Comparison of ENCODE assay signal across 8 cellular contexts in the genomic region with DNA sequence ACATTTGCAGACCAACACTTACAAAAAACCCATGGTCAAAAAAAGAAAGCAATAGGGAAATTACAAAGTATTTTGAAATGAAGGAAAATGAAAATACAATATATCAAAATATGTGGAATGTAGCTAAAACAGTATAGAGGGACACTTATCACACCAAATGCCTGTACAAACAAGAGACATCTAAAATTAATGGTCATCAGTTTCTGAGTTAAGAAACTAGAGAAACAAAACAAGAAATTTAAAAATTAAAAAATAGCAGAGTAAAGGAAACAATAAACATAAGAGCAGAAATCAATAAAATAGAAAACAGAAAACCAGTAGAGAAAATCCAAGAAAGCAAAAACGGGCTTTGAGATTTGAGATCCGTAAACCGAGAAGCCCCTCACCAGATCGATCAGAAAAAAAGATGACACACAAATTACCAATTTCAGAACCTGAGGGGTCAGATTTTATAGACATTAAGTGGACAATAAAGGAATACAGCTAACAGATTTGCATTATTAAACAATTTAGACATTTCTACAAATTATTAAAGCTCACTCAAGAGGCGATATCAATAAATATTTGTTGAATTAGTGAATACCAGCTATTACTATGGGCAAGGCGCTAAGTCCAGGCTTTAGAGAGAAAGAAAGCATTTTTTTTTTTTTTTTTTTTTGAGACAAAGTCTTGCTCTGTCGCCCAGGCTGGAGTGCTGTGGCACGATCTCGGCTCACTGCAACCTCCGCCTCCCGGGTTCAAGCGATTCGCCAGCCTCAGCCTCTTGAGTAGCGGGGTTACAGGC. TPM values are rescaled to one million over a fixed set of nuclear protein-coding genes. Genes with fewer than 3 reads are reported as not detected.
DNase-seq lines count a peak whose midpoint lies in the region; ATAC-seq and TF ChIP-seq lines count a peak whose summit lies in the region.

No MANE protein-coding gene starts in this region.

- H3K79me1 ChIP-seq in IMR-90 (ENCODE audit: low read depth in 1 of 2, low read length in 2 of 2): peaks cover 0 to 13% of the 10 kb centered on the region in 2 experiments; a peak in 1 of 4 replicates

- H4K8ac ChIP-seq in IMR-90 (ENCODE audit: low read depth in 2 of 2, low read length in 2 of 2): peak overlapping the region; percentile 98 to 99; a peak in 3 of 4 replicates

- 0 out of 2 replicates have a peak overlapping the region, but pooled peaks have one; percentile 95 for H3K4ac ChIP-seq in IMR-90 (ENCODE audit: low read depth, low read length)

- H4K5ac ChIP-seq in IMR-90 (ENCODE audit: low read depth, low read length): peak overlapping the region; percentile 85; the same call in 1 of the 2 replicates

- H4K20me1 ChIP-seq in IMR-90 (ENCODE audit: insufficient read depth, low read length): no peaks in the 10 kb centered on the region

- peak overlapping the region; percentile 81; the same call in 1 of the 2 replicates for H3K4me2 ChIP-seq in IMR-90 (ENCODE audit: low read depth, low read length)

- in situ Hi-C loops in IMR-90 (cut with MboI; ENCODE audit: low sequenced_read_pairs): no loop called here

- H3K9me3 ChIP-seq in IMR-90 (ENCODE audit: control insufficient read depth, insufficient read depth, low read length): no peaks in the 10 kb centered on the region
- no peaks in the 10 kb centered on the region for H3K9me3 ChIP-seq in muscle layer of colon (ENCODE audit: low read length)

- BruUV-seq in IMR-90 (replicated peaks; lab: Mats Ljungman, UMichigan): no TSS peak

- peak overlapping the region; percentile 77 for H2BK5ac ChIP-seq in IMR-90 (ENCODE audit: low read depth, low read length, poor library complexity, severe bottlenecking)

- no peak overlapping the region for H3K23ac ChIP-seq in IMR-90 (ENCODE audit: low read depth, low read length)

- no peak overlapping the region; the same call in 1 of the 2 replicates for H4K91ac ChIP-seq in IMR-90 (ENCODE audit: insufficient read depth, low read depth, low read length)

- TF ChIP-seq RAD21 in IMR-90 (IDR thresholded peaks at IDR 0.05; ENCODE audit: low read length): no peak

- H2AK9ac ChIP-seq in IMR-90 (replicated peaks; ENCODE audit: low read depth, low read length, poor library complexity): no peak overlapping the region

- H3K9me1 ChIP-seq in IMR-90 (ENCODE audit: insufficient read depth, low read length): no peaks in the 10 kb centered on the region

- peaks cover 2% of the 10 kb centered on the region; the same call in 1 of the 2 replicates for H3K36me3 ChIP-seq in IMR-90 (ENCODE audit: control insufficient read depth, insufficient read depth, low read length)
- H3K36me3 ChIP-seq in muscle layer of colon (ENCODE audit: insufficient read depth, low read length): no peaks in the 10 kb centered on the region

- H3K27me3 ChIP-seq in IMR-90 (ENCODE audit: control insufficient read depth, insufficient read depth, low read length) (no peaks in the 10 kb centered on the region), muscle layer of colon (ENCODE audit: control insufficient read depth in 1 of 2, insufficient read depth in 2 of 2, low read length in 2 of 2) (no peaks in the 10 kb centered on the region)

- peak overlapping the region; percentile 99 for H2AFZ ChIP-seq in IMR-90 (replicated peaks; ENCODE audit: low read length, poor library complexity)

- no peak overlapping the region for H2BK120ac ChIP-seq in IMR-90 (ENCODE audit: low read depth, low read length)

- intact Hi-C loops in IMR-90 (cut with micrococcal nuclease): loop anchor here (5.0 to 10.0 kb wide), 2 partner anchors 99 to 586 kb away; partner anchors contain the start of gene HOMER1

- no peak overlapping the region for H3K56ac ChIP-seq in IMR-90 (ENCODE audit: extremely low read depth, insufficient read depth, low read length)

- no peak overlapping the region for H2BK15ac ChIP-seq in IMR-90 (ENCODE audit: low read depth, low read length)

- peak overlapping the region; percentile 96 for H3K27ac ChIP-seq in 22Rv1
- H3K27ac ChIP-seq in IMR-90 (ENCODE audit: insufficient read depth, low read length): peak overlapping the region; percentile 88
- H3K27ac ChIP-seq in muscle layer of colon (ENCODE audit: low read depth, low read length): no peak overlapping the region

- no peak for DNase-seq in IMR-90
- no peak for DNase-seq in choroid plexus epithelial cell (ENCODE audit: low read depth)
- no peak for DNase-seq in HCEC 1CT
- no peak for DNase-seq in stimulated activated CD4-positive, alpha-beta T cell treated with anti-CD3 and anti-CD28 coated beads, Interleukin-4, amount 100 ng/mL, for 24 hours
- DNase-seq in GDM1 (lab: John Stamatoyannopoulos, UW): no peak
- DNase-seq in SW 1271 (lab: John Stamatoyannopoulos, UW): no peak

- POLR2A ChIA-PET in IMR-90 (lab: Charles Lee; ENCODE audit: unreplicated experiment): no interaction called here

- no peak for TF ChIP-seq CTCF in 22Rv1 (IDR thresholded peaks at IDR 0.05)
- no peak for TF ChIP-seq CTCF in IMR-90 (conservative IDR thresholded peaks at IDR 0.05; ENCODE audit: low read depth, low read length)
- TF ChIP-seq CTCF in choroid plexus epithelial cell (conservative IDR thresholded peaks at IDR 0.05; ENCODE audit: low read depth, low read length): no peak

- 0 out of 2 replicates have a peak overlapping the region, but pooled peaks have one; percentile 76 for H3K9ac ChIP-seq in IMR-90 (ENCODE audit: low read depth, low read length)
- peak overlapping the region; percentile 45 for H3K9ac ChIP-seq in muscle layer of colon (ENCODE audit: low read length)

- H3K4me3 ChIP-seq in IMR-90 (ENCODE audit: insufficient read depth, low read depth, low read length) (peak overlapping the region; percentile 49), choroid plexus epithelial cell (ENCODE audit: low read depth, low read length) (peak overlapping the region; percentile 88), muscle layer of colon (ENCODE audit: low read depth in 1 of 2, low read length in 2 of 2) (peak overlapping the region; percentile 41 to 73)

- H3K18ac ChIP-seq in IMR-90 (ENCODE audit: low read depth, low read length): no peak overlapping the region

- no peak overlapping the region for H2BK20ac ChIP-seq in IMR-90 (ENCODE audit: low read depth, low read length)

- H3K4me1 ChIP-seq in IMR-90 (ENCODE audit: control insufficient read depth, insufficient read depth, low read length) (no peaks in the 10 kb centered on the region), muscle layer of colon (ENCODE audit: insufficient read depth, low read length) (peaks cover 13% of the 10 kb centered on the region)

- CTCF ChIA-PET in IMR-90 (lab: Yijun Ruan, JAX): interaction anchor here (0.6 kb wide), 1 partner anchor 1052 kb away, joined by 6 read pairs; no protein-coding TSS in a partner anchor

- WGBS in IMR-90 (ENCODE audit: extremely low coverage in 2 of 2, insufficient read length in 1 of 2), 2 experiments: 53% methylated on average over 6 of the region's 14 CpGs; no CpG with 5 or more reads in 1 of the 2 experiments

- ATAC-seq in IMR-90 (ENCODE audit: low read depth): no peak

- no peak for TF ChIP-seq POLR2A in IMR-90 (IDR thresholded peaks at IDR 0.05; ENCODE audit: low read depth, low read length)

- dilution Hi-C loops in IMR-90 (cut with HindIII; ENCODE audit: low sequenced_read_pairs, unreplicated experiment): no loop called here

- H3K14ac ChIP-seq in IMR-90 (replicated peaks; ENCODE audit: low read depth, low read length): no peak overlapping the region

- H2AK5ac ChIP-seq in IMR-90 (ENCODE audit: low read depth, low read length): no peak overlapping the region

TF ChIP-seq in IMR-90, 13 proteins besides CTCF, POLR2A, EP300 and RAD21:
- TF ChIP-seq MAFK (IDR thresholded peaks at IDR 0.05; ENCODE audit: low read depth, low read length) (no peak), CEBPB (IDR thresholded peaks at IDR 0.05; ENCODE audit: low read depth, low read length) (no peak), USF2 (IDR thresholded peaks at IDR 0.05; ENCODE audit: low read depth, low read length) (no peak), BHLHE40 (IDR thresholded peaks at IDR 0.05; ENCODE audit: low read depth, low read length) (no peak), ELK1 (IDR thresholded peaks at IDR 0.05; ENCODE audit: borderline replicate concordance, low read depth, low read length) (no peak), SMC3 (IDR thresholded peaks at IDR 0.05; ENCODE audit: low read depth, low read length) (no peak), MXI1 (IDR thresholded peaks at IDR 0.05; ENCODE audit: borderline replicate concordance, low read depth, low read length) (no peak), RCOR1 (IDR thresholded peaks at IDR 0.05; ENCODE audit: insufficient replicate concordance, low read length) (no peak), MAZ (IDR thresholded peaks at IDR 0.05; ENCODE audit: borderline replicate concordance, low read depth, low read length) (no peak), NFE2L2 (IDR thresholded peaks at IDR 0.05; ENCODE audit: low read depth, low read length) (no peak), CHD1 (IDR thresholded peaks at IDR 0.05; ENCODE audit: low read depth, low read length) (no peak), FOS (IDR thresholded peaks at IDR 0.05; ENCODE audit: low read depth, low read length) (no peak), RFX5 (IDR thresholded peaks at IDR 0.05; ENCODE audit: low read depth, low read length) (no peak)

RNA-seq across cellular contexts. Expression of gene TENT2, which starts 1.0 kb away (rescaled TPM):
- total RNA-seq in IMR-90 (2012; rRNA removed): 36.4 and 41.4 TPM in 2 replicates
- polyA plus RNA-seq in IMR-90 (2012; rRNA removed): 17.1 and 20.0 TPM in 2 replicates
- polyA plus RNA-seq in IMR-90 (2012; cell fraction: cytosol; rRNA removed): 5.8 and 6.7 TPM in 2 replicates
- 9.6 and 61.5 TPM in 2 replicates for polyA plus RNA-seq in IMR-90 (2012; cell fraction: nucleus; rRNA removed; ENCODE audit: low replicate concordance)
